Comparison of ENCODE assay signal across 18 cellular contexts in genomic region chr17:76151896-76152454, GRCh38. TPM values are rescaled to one million over a fixed set of nuclear protein-coding genes. Genes with fewer than 3 reads are reported as not detected.
A peak's percentile ranks its signal among the peaks of the same experiment; 100 is the strongest.
DNase-seq lines count a peak whose midpoint lies in the region; ATAC-seq and TF ChIP-seq lines count a peak whose summit lies in the region.
"Had no signal": no experiment of that assay in that cellular context is flagged by ENCODE, and none has a peak within 500 bp of the region (broad histone marks: within the 10 kb centered on the region; RNA-seq: fewer than 3 reads in every experiment).

No MANE protein-coding gene starts in this region.

- no peaks in the 10 kb centered on the region for H3K9me3 ChIP-seq in CD8-positive, alpha-beta memory T cell (ENCODE audit: low read length)
- H3K9me3 ChIP-seq in heart left ventricle: no peaks in the 10 kb centered on the region
- H3K9me3 ChIP-seq: Caco-2, lower lobe of right lung, tibial artery had no signal

- peak in 2 of 5 donors; percentile 29 to 79 for DNase-seq in CD8-positive, alpha-beta memory T cell
- no peak for DNase-seq in activated naive CD8-positive, alpha-beta T cell treated with anti-CD3 and anti-CD28 coated beads, Interleukin-2, amount 10 ng/mL, durations not matched to agents 7 days and 5 days
- peak in 7 of 10 donors; percentile 30 to 81 (median 70) for DNase-seq in naive thymus-derived CD8-positive, alpha-beta T cell
- DNase-seq in heart left ventricle: no peak
- DNase-seq in GOT3 (lab: John Stamatoyannopoulos, UW): no peak
- DNase-seq: activated CD4-positive, alpha-beta T cell treated with anti-CD3 and anti-CD28 coated beads for 36 hours; Caco-2; KBM-7; lower lobe of right lung; NCI-H187 treated with DMSO at 0.1 percent for 48 hours; NCI-H446 treated with DMSO at 0.1 percent for 48 hours; RPMI8226 had no signal

- CTCF ChIA-PET in CD8-positive, alpha-beta memory T cell (lab: Charles Lee): interaction anchor here (1.2 to 4.4 kb wide), 5 partner anchors 28 to 128 kb away, joined by 3 to 47 read pairs (median 8); no protein-coding TSS in a partner anchor

- H3K27me3 ChIP-seq in CD8-positive, alpha-beta memory T cell (ENCODE audit: insufficient read depth, low read length, poor library complexity, severe bottlenecking): no peaks in the 10 kb centered on the region
- no peaks in the 10 kb centered on the region for H3K27me3 ChIP-seq in heart left ventricle

- H3K27ac ChIP-seq in CD8-positive, alpha-beta memory T cell (ENCODE audit: low read depth, low read length): no peak overlapping the region
- no peak overlapping the region for H3K27ac ChIP-seq in heart left ventricle
- H3K27ac ChIP-seq: lower lobe of right lung, tibial artery had no signal

- POLR2A ChIA-PET in CD8-positive, alpha-beta memory T cell (lab: Charles Lee): interaction anchor here (0.5 to 1.7 kb wide), 5 partner anchors 16 to 120 kb away, joined by 3 to 8 read pairs (median 4); partner anchors contain the start of gene UBALD2
- POLR2A ChIA-PET in activated naive CD8-positive, alpha-beta T cell treated with anti-CD3 and anti-CD28 coated beads, Interleukin-2, amount 10 ng/mL, durations not matched to agents 7 days and 5 days (lab: Charles Lee): interaction anchor here (0.6 to 1.8 kb wide), 6 partner anchors 9 to 117 kb away, joined by 3 to 9 read pairs (median 5); partner anchors contain the start of gene FOXJ1
- POLR2A ChIA-PET in naive thymus-derived CD8-positive, alpha-beta T cell (lab: Charles Lee): interaction anchor here (0.5 to 11.3 kb wide), 24 partner anchors 9 to 367 kb away, joined by 3 to 156 read pairs (median 8); partner anchors contain the start of genes EXOC7, FOXJ1, RNF157 and UBALD2

- 93 to 96% (median 95%) methylated on average over 8 of the region's 8 CpGs for WGBS in heart left ventricle, 4 donors

- H3K36me3 Mint-ChIP-seq in CD8-positive, alpha-beta memory T cell: peaks cover 0 to 62% (median 10%) of the 10 kb centered on the region in 3 donors
- peaks cover 56% of the 10 kb centered on the region for H3K36me3 Mint-ChIP-seq in T-helper 1 cell treated with Interleukin-12 subunit alpha and Interleukin-12 subunit beta and Interleukin-4 antibody, amounts not matched to agents 30 μg/mL and 1 μg/mL, for 36 hours (ENCODE audit: low read depth)
- H3K36me3 Mint-ChIP-seq in activated naive CD8-positive, alpha-beta T cell treated with anti-CD3 and anti-CD28 coated beads, Interleukin-2, amount 10 ng/mL, durations not matched to agents 7 days and 5 days: peaks cover 31% of the 10 kb centered on the region
- peaks cover 7 to 64% (median 46%) of the 10 kb centered on the region in 3 donors for H3K36me3 Mint-ChIP-seq in naive thymus-derived CD8-positive, alpha-beta T cell

- no peak for TF ChIP-seq POLR2A in heart left ventricle (IDR thresholded peaks at IDR 0.05)

- H3K27me3 Mint-ChIP-seq in CD8-positive, alpha-beta memory T cell: no peaks in the 10 kb centered on the region
- no peaks in the 10 kb centered on the region for H3K27me3 Mint-ChIP-seq in T-helper 1 cell treated with Interleukin-12 subunit alpha and Interleukin-12 subunit beta and Interleukin-4 antibody, amounts not matched to agents 30 μg/mL and 1 μg/mL, for 36 hours (ENCODE audit: low read depth)
- no peaks in the 10 kb centered on the region for H3K27me3 Mint-ChIP-seq in activated naive CD8-positive, alpha-beta T cell treated with anti-CD3 and anti-CD28 coated beads, Interleukin-2, amount 10 ng/mL, durations not matched to agents 7 days and 5 days
- no peaks in the 10 kb centered on the region for H3K27me3 Mint-ChIP-seq in naive thymus-derived CD8-positive, alpha-beta T cell
- H3K27me3 Mint-ChIP-seq: activated CD4-positive, alpha-beta T cell treated with anti-CD3 and anti-CD28 coated beads for 36 hours had no signal

- H3K9me3 Mint-ChIP-seq in CD8-positive, alpha-beta memory T cell: no peaks in the 10 kb centered on the region
- H3K9me3 Mint-ChIP-seq in T-helper 1 cell treated with Interleukin-12 subunit alpha and Interleukin-12 subunit beta and Interleukin-4 antibody, amounts not matched to agents 30 μg/mL and 1 μg/mL, for 36 hours: no peaks in the 10 kb centered on the region
- H3K9me3 Mint-ChIP-seq in activated naive CD8-positive, alpha-beta T cell treated with anti-CD3 and anti-CD28 coated beads, Interleukin-2, amount 10 ng/mL, durations not matched to agents 7 days and 5 days: no peaks in the 10 kb centered on the region
- H3K9me3 Mint-ChIP-seq in naive thymus-derived CD8-positive, alpha-beta T cell: no peaks in the 10 kb centered on the region

- intact Hi-C loops in heart left ventricle (cut with DNase I): no loop called here

- H3K4me3 ChIP-seq in CD8-positive, alpha-beta memory T cell (ENCODE audit: low read length): peak overlapping the region; percentile 15
- no peak overlapping the region for H3K4me3 ChIP-seq in heart left ventricle
- H3K4me3 ChIP-seq: lower lobe of right lung, tibial artery had no signal

- ATAC-seq in activated naive CD8-positive, alpha-beta T cell treated with anti-CD3 and anti-CD28 coated beads, Interleukin-2, amount 10 ng/mL, durations not matched to agents 7 days and 5 days (ENCODE audit: low read depth): peak; percentile 81
- ATAC-seq in naive thymus-derived CD8-positive, alpha-beta T cell: peak; percentile 96 to 99
- ATAC-seq in heart left ventricle (no peak), GM19467 (IDR thresholded peaks at IDR 0.05; ENCODE audit: unreplicated experiment) (no peak)
- ATAC-seq: activated CD4-positive, alpha-beta T cell treated with anti-CD3 and anti-CD28 coated beads for 36 hours; lower lobe of right lung; SK-N-SH treated with all-trans-retinoic acid at 6 μM for 48 hours had no signal

- peak overlapping the region in 6 of 7 donors; percentile 25 to 72 (median 54) for H3K4me3 Mint-ChIP-seq in CD8-positive, alpha-beta memory T cell
- no peak overlapping the region for H3K4me3 Mint-ChIP-seq in T-helper 1 cell treated with Interleukin-12 subunit alpha and Interleukin-12 subunit beta and Interleukin-4 antibody, amounts not matched to agents 30 μg/mL and 1 μg/mL, for 36 hours
- peak overlapping the region; percentile 42 for H3K4me3 Mint-ChIP-seq in activated naive CD8-positive, alpha-beta T cell treated with anti-CD3 and anti-CD28 coated beads, Interleukin-2, amount 10 ng/mL, durations not matched to agents 7 days and 5 days
- peak overlapping the region; percentile 55 to 95 (median 82) for H3K4me3 Mint-ChIP-seq in naive thymus-derived CD8-positive, alpha-beta T cell
- H3K4me3 Mint-ChIP-seq: activated CD4-positive, alpha-beta T cell treated with anti-CD3 and anti-CD28 coated beads for 36 hours had no signal

- H3K27ac Mint-ChIP-seq in CD8-positive, alpha-beta memory T cell: peak overlapping the region; percentile 65 to 93 (median 86)
- peak overlapping the region; percentile 69 for H3K27ac Mint-ChIP-seq in T-helper 1 cell treated with Interleukin-12 subunit alpha and Interleukin-12 subunit beta and Interleukin-4 antibody, amounts not matched to agents 30 μg/mL and 1 μg/mL, for 36 hours
- H3K27ac Mint-ChIP-seq in activated naive CD8-positive, alpha-beta T cell treated with anti-CD3 and anti-CD28 coated beads, Interleukin-2, amount 10 ng/mL, durations not matched to agents 7 days and 5 days: peak overlapping the region; percentile 88
- peak overlapping the region; percentile 95 to 100 (median 98) for H3K27ac Mint-ChIP-seq in naive thymus-derived CD8-positive, alpha-beta T cell

- TF ChIP-seq CTCF in heart left ventricle (IDR thresholded peaks at IDR 0.05): no peak

- H3K4me1 Mint-ChIP-seq in CD8-positive, alpha-beta memory T cell: peaks cover 38 to 54% (median 40%) of the 10 kb centered on the region in 3 donors
- H3K4me1 Mint-ChIP-seq in T-helper 1 cell treated with Interleukin-12 subunit alpha and Interleukin-12 subunit beta and Interleukin-4 antibody, amounts not matched to agents 30 μg/mL and 1 μg/mL, for 36 hours (ENCODE audit: low read depth): peaks cover 24% of the 10 kb centered on the region
- peaks cover 34% of the 10 kb centered on the region for H3K4me1 Mint-ChIP-seq in activated naive CD8-positive, alpha-beta T cell treated with anti-CD3 and anti-CD28 coated beads, Interleukin-2, amount 10 ng/mL, durations not matched to agents 7 days and 5 days
- H3K4me1 Mint-ChIP-seq in naive thymus-derived CD8-positive, alpha-beta T cell: peaks cover 25 to 83% (median 72%) of the 10 kb centered on the region in 4 donors

- H3K36me3 ChIP-seq in CD8-positive, alpha-beta memory T cell (ENCODE audit: insufficient read depth, low read length): no peaks in the 10 kb centered on the region
- no peaks in the 10 kb centered on the region for H3K36me3 ChIP-seq in heart left ventricle
- H3K36me3 ChIP-seq: lower lobe of right lung, tibial artery had no signal

- peaks cover 28% of the 10 kb centered on the region for H3K4me1 ChIP-seq in CD8-positive, alpha-beta memory T cell (ENCODE audit: insufficient read depth, low read length)
- H3K4me1 ChIP-seq in heart left ventricle: peaks cover 0 to 5% (median 0%) of the 10 kb centered on the region in 12 donors
- H3K4me1 ChIP-seq: Caco-2, tibial artery had no signal

RNA-seq across cellular contexts. Expression of gene FOXJ1, which starts 10.9 kb away (rescaled TPM):
- total RNA-seq in CD8-positive, alpha-beta memory T cell: under 1 TPM; 0.64 to 0.94 TPM
- 0.68 TPM for polyA plus RNA-seq in CD8-positive, alpha-beta memory T cell
- 1 to 10 TPM; 5.4 to 5.8 TPM for total RNA-seq in activated naive CD8-positive, alpha-beta T cell treated with anti-CD3 and anti-CD28 coated beads, Interleukin-2, amount 10 ng/mL, durations not matched to agents 7 days and 5 days
- total RNA-seq in naive thymus-derived CD8-positive, alpha-beta T cell: 1 to 10 TPM; 3.4 to 3.7 TPM
- 1 to 10 TPM in 2 of 3 donors, under 1 TPM in 1; 0.28 to 2.8 (median 1.8) TPM for polyA plus RNA-seq in naive thymus-derived CD8-positive, alpha-beta T cell
- total RNA-seq in heart left ventricle: not detected
- not detected for polyA plus RNA-seq in heart left ventricle
- total RNA-seq: Daoy, endothelial cell of umbilical vein had no signal
- polyA plus RNA-seq: endothelial cell of umbilical vein had no signal

RNA-seq across cellular contexts. Expression of gene EXOC7, which starts 48.4 kb away (rescaled TPM):
- 100 to 1,000 TPM; 105 to 109 TPM for total RNA-seq in CD8-positive, alpha-beta memory T cell
- polyA plus RNA-seq in CD8-positive, alpha-beta memory T cell: 69.3 TPM
- 100 to 1,000 TPM; 163 to 164 TPM for total RNA-seq in activated naive CD8-positive, alpha-beta T cell treated with anti-CD3 and anti-CD28 coated beads, Interleukin-2, amount 10 ng/mL, durations not matched to agents 7 days and 5 days
- total RNA-seq in naive thymus-derived CD8-positive, alpha-beta T cell: 100 to 1,000 TPM; 199 to 210 TPM
- 10 to 100 TPM; 46.0 to 62.6 (median 49.0) TPM for polyA plus RNA-seq in naive thymus-derived CD8-positive, alpha-beta T cell
- 100 to 1,000 TPM in 1 of 9 donors, 10 to 100 TPM in 8; 64.4 to 107 (median 80.5) TPM for total RNA-seq in heart left ventricle
- polyA plus RNA-seq in heart left ventricle: 10 to 100 TPM; 39.7 to 62.5 TPM

Comparison
In these comparisons a context has a peak if more than half of its experiments do, and no peak if none do; other contexts are left out.
1. DNase-seq: peak in naive thymus-derived CD8-positive, alpha-beta T cell (7 of 10); none in activated naive CD8-positive, alpha-beta T cell treated with anti-CD3 and anti-CD28 coated beads, Interleukin-2, amount 10 ng/mL, durations not matched to agents 7 days and 5 days (single experiment), heart left ventricle (0 of 5) and GOT3 (single experiment).
2. ATAC-seq: peak in activated naive CD8-positive, alpha-beta T cell treated with anti-CD3 and anti-CD28 coated beads, Interleukin-2, amount 10 ng/mL, durations not matched to agents 7 days and 5 days (single experiment) and naive thymus-derived CD8-positive, alpha-beta T cell (2 of 2); none in heart left ventricle (0 of 4) and GM19467 (single experiment).
3. Peak in every context shown above with its lines, with median percentiles within 50 percentile points of each other: H3K27ac Mint-ChIP-seq.